Comparison of ENCODE assay signal across 15 cellular contexts in the genomic region with DNA sequence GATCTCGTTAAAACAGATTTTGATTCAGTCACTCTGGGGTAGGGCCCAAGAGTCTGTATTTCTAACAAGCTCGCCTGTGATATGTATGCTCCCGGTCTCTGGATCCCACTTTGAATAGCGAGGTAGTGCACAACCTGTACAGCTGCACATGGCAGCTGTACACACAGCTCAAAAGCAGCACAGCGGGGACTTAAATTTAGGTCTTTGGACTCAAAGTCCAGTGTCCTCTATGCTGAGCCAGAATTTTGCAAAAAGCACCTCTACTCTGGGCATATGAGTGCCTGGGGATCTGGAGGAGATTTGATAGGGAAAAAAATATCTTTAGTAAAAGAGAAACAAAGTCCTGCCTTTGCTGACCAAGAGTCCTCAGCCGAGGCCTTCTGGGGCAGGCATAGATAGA.
DNase-seq lines count a peak whose midpoint lies in the region; ATAC-seq, FAIRE-seq and TF ChIP-seq lines count a peak whose summit lies in the region.
"Had no signal": no experiment of that assay in that cellular context is flagged by ENCODE, and none has a peak within 500 bp of the region (broad histone marks: within the 10 kb centered on the region; RNA-seq: fewer than 3 reads in every experiment).

No MANE protein-coding gene starts in this region.

- H3K4ac ChIP-seq in H1 (replicated peaks; ENCODE audit: insufficient read length, low read depth, low read length), result no peak overlapping the region

- WGBS in H1 (ENCODE audit: extremely low coverage in 1 of 2, insufficient coverage in 1 of 2, insufficient read length in 1 of 2, insufficient replicate concordance in 2 of 2, low coverage in 1 of 2, low lambda C conversion rate in 2 of 2, missing lambda C conversion rate in 1 of 2), 2 experiments, result 89% methylated on average over 6 of the region's 6 CpGs; no CpG with 5 or more reads in 1 of the 2 experiments

- H3K79me1 ChIP-seq in H1 (ENCODE audit: low read depth, low read length), result no peaks in the 10 kb centered on the region

- H3K4me1 ChIP-seq in HUES48 (ENCODE audit: control insufficient read depth, insufficient read depth, low read length), result peaks cover 29% of the 10 kb centered on the region
- peaks cover 64% of the 10 kb centered on the region for H3K4me1 ChIP-seq in OCI-LY3 (ENCODE audit: low read length)
- H3K4me1 ChIP-seq in H1 (replicated peaks in 1 of 4; ENCODE audit: control insufficient read depth in 3 of 4, insufficient read depth in 4 of 4, low read length in 3 of 4), result peaks cover 6 to 26% (median 15%) of the 10 kb centered on the region in 4 experiments
- H3K4me1 ChIP-seq in neural progenitor cell, result peaks cover 60% of the 10 kb centered on the region

- POLR2A ChIA-PET in H1 (lab: Charles Lee; ENCODE audit: partially characterized antibody), result interaction anchor here (0.6 to 1.1 kb wide), 3 partner anchors 11 to 85 kb away, joined by 3 read pairs; no protein-coding TSS in a partner anchor

- H4K91ac ChIP-seq in H1 (replicated peaks; ENCODE audit: insufficient read length, low read length), result no peak overlapping the region

- no peaks in the 10 kb centered on the region for H3K27me3 ChIP-seq in HUES48 (ENCODE audit: control insufficient read depth, insufficient read depth, low read length)
- H3K27me3 ChIP-seq in OCI-LY3 (ENCODE audit: low read depth, low read length), result no peaks in the 10 kb centered on the region
- no peaks in the 10 kb centered on the region for H3K27me3 ChIP-seq in H1 (replicated peaks in 1 of 4; ENCODE audit: control insufficient read depth in 3 of 4, extremely low read depth in 1 of 4, insufficient read depth in 3 of 4, low read length in 3 of 4)
- H3K27me3 ChIP-seq in neural progenitor cell, result no peaks in the 10 kb centered on the region

- H2BK20ac ChIP-seq in H1 (ENCODE audit: low read length), result 0 out of 2 replicates have a peak overlapping the region, but pooled peaks have one; percentile 91

- H3K56ac ChIP-seq in H1 (replicated peaks; ENCODE audit: insufficient read length, low read depth, low read length), result no peak overlapping the region

- no peak overlapping the region for H3K4me3 Mint-ChIP-seq in neural progenitor cell
- H3K4me3 Mint-ChIP-seq: CD4-positive, CD25-positive, alpha-beta regulatory T cell had no signal

- H2BK5ac ChIP-seq in H1 (ENCODE audit: low read depth, low read length), result 0 out of 2 replicates have a peak overlapping the region, but pooled peaks have one; percentile 64

- H4K20me1 ChIP-seq in OCI-LY3 (ENCODE audit: insufficient read depth, low read length) (no peaks in the 10 kb centered on the region), H1 (replicated peaks in 1 of 2; ENCODE audit: control insufficient read depth in 1 of 2, insufficient read depth in 2 of 2, low read length in 2 of 2) (no peaks in the 10 kb centered on the region), neural progenitor cell (ENCODE audit: low read depth) (no peaks in the 10 kb centered on the region)

- H3K9ac ChIP-seq in HUES48 (ENCODE audit: low read depth, low read length) (no peak overlapping the region), OCI-LY3 (ENCODE audit: low read length) (peak overlapping the region; percentile 15; the same call in 1 of the 2 replicates), H1 (replicated peaks in 1 of 4; ENCODE audit: extremely low read depth in 1 of 4, low read depth in 3 of 4, low read length in 3 of 4) (no peak overlapping the region), neural progenitor cell (no peak overlapping the region)

- no peak overlapping the region for H3K18ac ChIP-seq in H1 (ENCODE audit: extremely low read depth, low read length)

- H3K4me2 ChIP-seq in OCI-LY3 (ENCODE audit: low read length), result peak overlapping the region; percentile 64
- no peak overlapping the region for H3K4me2 ChIP-seq in H1 (ENCODE audit: insufficient read depth in 1 of 2, low read depth in 2 of 2, low read length in 2 of 2)
- peak overlapping the region; percentile 43 for H3K4me2 ChIP-seq in neural progenitor cell

- TF ChIP-seq RAD21 in H1 (IDR thresholded peaks at IDR 0.05 in 1 of 2, conservative IDR thresholded peaks at IDR 0.05 in 1 of 2; ENCODE audit: low read depth in 2 of 2, low read length in 2 of 2), result no peak

- H2AFZ ChIP-seq in OCI-LY3 (ENCODE audit: low read depth, low read length) (0 out of 2 replicates have a peak overlapping the region, but pooled peaks have one; percentile 7), H1 (ENCODE audit: low read length) (no peak overlapping the region), neural progenitor cell (replicated peaks) (no peak overlapping the region)

- peak overlapping the region; percentile 31 for H3K27ac Mint-ChIP-seq in neural progenitor cell
- H3K27ac Mint-ChIP-seq: CD4-positive, CD25-positive, alpha-beta regulatory T cell had no signal

- H4K5ac ChIP-seq in H1 (ENCODE audit: insufficient read length, low read depth, low read length), result no peak overlapping the region

- H2BK15ac ChIP-seq in H1 (ENCODE audit: low read length), result no peak overlapping the region

- no peak overlapping the region for H3K4me3 ChIP-seq in HUES48 (ENCODE audit: low read depth, low read length)
- H3K4me3 ChIP-seq in OCI-LY3 (ENCODE audit: low read length), result peak overlapping the region; percentile 31
- no peak overlapping the region for H3K4me3 ChIP-seq in H1 (ENCODE audit: extremely low read depth in 1 of 4, insufficient read depth in 2 of 4, low read depth in 3 of 4, low read length in 4 of 4)
- H3K4me3 ChIP-seq in neural progenitor cell, result no peak overlapping the region
- H3K4me3 ChIP-seq: K562 had no signal

- H3K14ac ChIP-seq in H1 (ENCODE audit: insufficient read length), result no peak overlapping the region

- H2BK12ac ChIP-seq in H1 (ENCODE audit: low read depth, low read length), result no peak overlapping the region

- H3K36me3 Mint-ChIP-seq in neural progenitor cell, result no peaks in the 10 kb centered on the region

- H3K23me2 ChIP-seq in H1 (ENCODE audit: low read depth, low read length), result no peaks in the 10 kb centered on the region

- H3K23ac ChIP-seq in H1 (ENCODE audit: insufficient read length), result no peak overlapping the region

- H3K27me3 Mint-ChIP-seq in neural progenitor cell (ENCODE audit: insufficient read depth, low read depth), result peaks cover 3% of the 10 kb centered on the region
- H3K27me3 Mint-ChIP-seq: CD4-positive, CD25-positive, alpha-beta regulatory T cell had no signal

- DNase-seq in H1 (ENCODE audit: low read depth in 1 of 2, low spot score in 2 of 2), result no peak
- DNase-seq in neural progenitor cell (ENCODE audit: low spot score), result no peak
- DNase-seq in GM20000 (ENCODE audit: low spot score), result no peak
- no peak for DNase-seq in stimulated activated CD4-positive, alpha-beta T cell treated with anti-CD3 and anti-CD28 coated beads, Interleukin-2, amount 100 ng/mL, for 24 hours
- no peak for DNase-seq in NCI-H82 (lab: John Stamatoyannopoulos, UW)
- DNase-seq: CD4-positive, CD25-positive, alpha-beta regulatory T cell; HCEC 1CT; MV-4-11; Right ventricle myocardium superior had no signal

- H3K4me1 Mint-ChIP-seq in neural progenitor cell, result peaks cover 57% of the 10 kb centered on the region

- CTCF ChIA-PET in H1 (lab: Charles Lee; ENCODE audit: partially characterized antibody), result interaction anchor here (1.1 to 7.7 kb wide), 8 partner anchors 7 to 337 kb away, joined by 3 to 72 read pairs (median 6); no protein-coding TSS in a partner anchor

- H3K36me3 ChIP-seq in HUES48 (ENCODE audit: control insufficient read depth, insufficient read depth, low read length) (no peaks in the 10 kb centered on the region), OCI-LY3 (replicated peaks; ENCODE audit: low read depth, low read length) (no peaks in the 10 kb centered on the region), H1 (ENCODE audit: control insufficient read depth in 2 of 4, insufficient read depth in 4 of 4, low read length in 3 of 4) (no peaks in the 10 kb centered on the region), neural progenitor cell (no peaks in the 10 kb centered on the region)

- no peak for TF ChIP-seq POLR2A in H1 (IDR thresholded peaks at IDR 0.05; ENCODE audit: control extremely low read depth in 1 of 2, low read depth in 2 of 2, low read length in 2 of 2)

- H2BK120ac ChIP-seq in H1 (replicated peaks; ENCODE audit: low read depth, low read length), result no peak overlapping the region

- no peak for TF ChIP-seq CTCF in OCI-LY3 (IDR thresholded peaks at IDR 0.05; ENCODE audit: low read depth, low read length)
- TF ChIP-seq CTCF in H1 (IDR thresholded peaks at IDR 0.05; ENCODE audit: control extremely low read depth in 1 of 3, insufficient read depth in 1 of 3, low read depth in 1 of 3, low read length in 3 of 3), result no peak
- no peak for TF ChIP-seq CTCF in neural progenitor cell (IDR thresholded peaks at IDR 0.05)
- TF ChIP-seq CTCF in GM20000 (IDR thresholded peaks at IDR 0.05; ENCODE audit: extremely low read depth, missing control alignments), result no peak

- H3F3A ChIP-seq in neural progenitor cell (ENCODE audit: low read depth), result peaks cover 41% of the 10 kb centered on the region

- no peaks in the 10 kb centered on the region for H3K9me3 Mint-ChIP-seq in neural progenitor cell
- H3K9me3 Mint-ChIP-seq: CD4-positive, CD25-positive, alpha-beta regulatory T cell had no signal

- no peak overlapping the region for H2AK5ac ChIP-seq in H1 (ENCODE audit: low read depth, low read length)

- FAIRE-seq in H1 (lab: Jason Lieb, UNC), result no peak
- FAIRE-seq: K562, RCC 7860 had no signal

- H3K27ac ChIP-seq in HUES48 (ENCODE audit: low read depth, low read length) (peak overlapping the region; percentile 14), OCI-LY3 (ENCODE audit: low read length) (peak overlapping the region; percentile 19), H1 (ENCODE audit: low read depth, low read length) (no peak overlapping the region), neural progenitor cell (peak overlapping the region; percentile 82)

- H4K8ac ChIP-seq in H1 (ENCODE audit: extremely low read depth, insufficient read depth, low read length), result no peak overlapping the region

- no peak for TF ChIP-seq EP300 in H1 (IDR thresholded peaks at IDR 0.05; ENCODE audit: borderline replicate concordance in 1 of 2, low read depth in 2 of 2, low read length in 2 of 2)

- H3K79me2 ChIP-seq in OCI-LY3 (ENCODE audit: low read length), result no peaks in the 10 kb centered on the region
- H3K79me2 ChIP-seq in H1 (ENCODE audit: control insufficient read depth in 1 of 2, insufficient read depth in 2 of 2, low read length in 2 of 2), result no peaks in the 10 kb centered on the region
- no peaks in the 10 kb centered on the region for H3K79me2 ChIP-seq in neural progenitor cell (ENCODE audit: low read depth)

- ATAC-seq in HG02763 (IDR thresholded peaks at IDR 0.05; ENCODE audit: unreplicated experiment), result no peak
- ATAC-seq: K562, SK-N-SH treated with all-trans-retinoic acid at 6 μM for 48 hours had no signal

- H3K9me3 ChIP-seq in HUES48 (ENCODE audit: control insufficient read depth, insufficient read depth, low read length) (no peaks in the 10 kb centered on the region), OCI-LY3 (ENCODE audit: insufficient read depth, low read length) (no peaks in the 10 kb centered on the region), H1 (ENCODE audit: insufficient read depth in 2 of 2, low read depth in 1 of 2, low read length in 1 of 2) (no peaks in the 10 kb centered on the region), neural progenitor cell (ENCODE audit: low read depth) (no peaks in the 10 kb centered on the region)

TF ChIP-seq in H1, 55 proteins besides CTCF, POLR2A, EP300 and RAD21 (continues in another document):
- TF ChIP-seq CBX8 (IDR thresholded peaks at IDR 0.05; ENCODE audit: borderline replicate concordance, low read depth, low read length), result no peak

Comparison
In these comparisons a context has a peak if more than half of its experiments do, and no peak if none do; other contexts are left out.
1. H3K4me2 ChIP-seq: peak in OCI-LY3 (single experiment) and neural progenitor cell (single experiment); none in H1 (0 of 2).